11 cellular contexts compared by ENCODE assay signal in genomic region chr3:193563999-193564398, GRCh38. TPM values are rescaled to one million over a fixed set of nuclear protein-coding genes. Genes with fewer than 3 reads are reported as not detected.
DNase-seq lines count a peak whose midpoint lies in the region; ATAC-seq, FAIRE-seq and TF ChIP-seq lines count a peak whose summit lies in the region.
"Had no signal": no experiment of that assay in that cellular context is flagged by ENCODE, and none has a peak within 500 bp of the region (broad histone marks: within the 10 kb centered on the region; RNA-seq: fewer than 3 reads in every experiment).

No MANE protein-coding gene starts in this region.

- no peak for TF ChIP-seq CTCF in endothelial cell (IDR thresholded peaks at IDR 0.05; ENCODE audit: unreplicated experiment)

- POLR2A ChIA-PET in activated CD4-positive, alpha-beta T cell treated with anti-CD3 and anti-CD28 coated beads for 36 hours (lab: Charles Lee), result no interaction called here
- POLR2A ChIA-PET in activated CD4-positive, alpha-beta T cell treated with anti-CD3 and anti-CD28 coated beads, Interleukin-2, amount 10 ng/mL, durations not matched to agents 7 days and 5 days (lab: Charles Lee), result no interaction called here
- POLR2A ChIA-PET in naive thymus-derived CD4-positive, alpha-beta T cell (lab: Charles Lee), result no interaction called here

- no peak overlapping the region for H3K4me3 ChIP-seq in small intestine (ENCODE audit: low read depth in 1 of 2, low read length in 2 of 2)
- no peak overlapping the region for H3K4me3 ChIP-seq in naive thymus-derived CD4-positive, alpha-beta T cell (ENCODE audit: low read length)
- H3K4me3 ChIP-seq: skin epidermis had no signal

- no peaks in the 10 kb centered on the region for H3K27me3 Mint-ChIP-seq in activated CD4-positive, alpha-beta T cell treated with anti-CD3 and anti-CD28 coated beads for 36 hours
- H3K27me3 Mint-ChIP-seq in activated CD4-positive, alpha-beta T cell treated with anti-CD3 and anti-CD28 coated beads, Interleukin-2, amount 10 ng/mL, durations not matched to agents 7 days and 5 days, result peaks cover 1% of the 10 kb centered on the region
- peaks cover 1% of the 10 kb centered on the region for H3K27me3 Mint-ChIP-seq in endothelial cell (ENCODE audit: unreplicated experiment)
- no peaks in the 10 kb centered on the region for H3K27me3 Mint-ChIP-seq in naive thymus-derived CD4-positive, alpha-beta T cell

- no peaks in the 10 kb centered on the region for H3K9me3 Mint-ChIP-seq in activated CD4-positive, alpha-beta T cell treated with anti-CD3 and anti-CD28 coated beads for 36 hours (ENCODE audit: low read depth)
- no peaks in the 10 kb centered on the region for H3K9me3 Mint-ChIP-seq in activated CD4-positive, alpha-beta T cell treated with anti-CD3 and anti-CD28 coated beads, Interleukin-2, amount 10 ng/mL, durations not matched to agents 7 days and 5 days
- no peaks in the 10 kb centered on the region for H3K9me3 Mint-ChIP-seq in endothelial cell (ENCODE audit: unreplicated experiment)
- H3K9me3 Mint-ChIP-seq in naive thymus-derived CD4-positive, alpha-beta T cell, result no peaks in the 10 kb centered on the region
- H3K9me3 Mint-ChIP-seq: CD4-positive, CD25-positive, alpha-beta regulatory T cell; T-helper 1 cell treated with Interleukin-12 subunit alpha and Interleukin-12 subunit beta and Interleukin-4 antibody, amounts not matched to agents 30 μg/mL and 1 μg/mL, for 36 hours had no signal

- H3K4me1 Mint-ChIP-seq in activated CD4-positive, alpha-beta T cell treated with anti-CD3 and anti-CD28 coated beads for 36 hours, result no peaks in the 10 kb centered on the region
- no peaks in the 10 kb centered on the region for H3K4me1 Mint-ChIP-seq in activated CD4-positive, alpha-beta T cell treated with anti-CD3 and anti-CD28 coated beads, Interleukin-2, amount 10 ng/mL, durations not matched to agents 7 days and 5 days
- peaks cover 2% of the 10 kb centered on the region for H3K4me1 Mint-ChIP-seq in endothelial cell (ENCODE audit: unreplicated experiment)
- H3K4me1 Mint-ChIP-seq in naive thymus-derived CD4-positive, alpha-beta T cell, result no peaks in the 10 kb centered on the region
- H3K4me1 Mint-ChIP-seq: CD4-positive, CD25-positive, alpha-beta regulatory T cell had no signal

- 27 to 52% (median 30%) methylated on average over 1 of the region's 1 CpG for WGBS in small intestine, 3 donors

- H3K27me3 ChIP-seq in small intestine (ENCODE audit: control insufficient read depth in 2 of 2, insufficient read depth in 2 of 2, low read length in 2 of 2), result no peaks in the 10 kb centered on the region
- H3K27me3 ChIP-seq in naive thymus-derived CD4-positive, alpha-beta T cell (ENCODE audit: control insufficient read depth in 2 of 2, insufficient read depth in 2 of 2, low read length in 2 of 2), result no peaks in the 10 kb centered on the region

- DNase-seq in activated CD4-positive, alpha-beta T cell treated with anti-CD3 and anti-CD28 coated beads for 36 hours, result peak; percentile 18
- no peak for DNase-seq in activated CD4-positive, alpha-beta T cell treated with anti-CD3 and anti-CD28 coated beads, Interleukin-2, amount 10 ng/mL, durations not matched to agents 7 days and 5 days
- peak; percentile 20 for DNase-seq in NCI-H69 (lab: John Stamatoyannopoulos, UW)
- peak; percentile 21 for DNase-seq in endothelial cell (ENCODE audit: low spot score)
- peak; percentile 42 for DNase-seq in small intestine
- DNase-seq in naive thymus-derived CD4-positive, alpha-beta T cell, result no peak
- no peak for DNase-seq in activated effector memory CD4-positive, alpha-beta T cell treated with anti-CD3 and anti-CD28 coated beads, Interleukin-2, amount 50 U/mL, for 16 hours

- intact Hi-C loops in activated CD4-positive, alpha-beta T cell treated with anti-CD3 and anti-CD28 coated beads for 36 hours (cut with DNase I, micrococcal nuclease), result no loop called here
- intact Hi-C loops in naive thymus-derived CD4-positive, alpha-beta T cell (cut with micrococcal nuclease), result no loop called here

- FAIRE-seq in small intestine (lab: Jason Lieb, UNC), result no peak

- H3K4me3 Mint-ChIP-seq in activated CD4-positive, alpha-beta T cell treated with anti-CD3 and anti-CD28 coated beads for 36 hours, result no peak overlapping the region
- H3K4me3 Mint-ChIP-seq in activated CD4-positive, alpha-beta T cell treated with anti-CD3 and anti-CD28 coated beads, Interleukin-2, amount 10 ng/mL, durations not matched to agents 7 days and 5 days, result no peak overlapping the region
- H3K4me3 Mint-ChIP-seq in endothelial cell (ENCODE audit: unreplicated experiment), result no peak overlapping the region
- H3K4me3 Mint-ChIP-seq in naive thymus-derived CD4-positive, alpha-beta T cell, result no peak overlapping the region
- H3K4me3 Mint-ChIP-seq: CD4-positive, CD25-positive, alpha-beta regulatory T cell; T-helper 1 cell treated with Interleukin-12 subunit alpha and Interleukin-12 subunit beta and Interleukin-4 antibody, amounts not matched to agents 30 μg/mL and 1 μg/mL, for 36 hours had no signal

- no peaks in the 10 kb centered on the region for H3K36me3 Mint-ChIP-seq in activated CD4-positive, alpha-beta T cell treated with anti-CD3 and anti-CD28 coated beads for 36 hours (ENCODE audit: low read depth)
- no peaks in the 10 kb centered on the region for H3K36me3 Mint-ChIP-seq in activated CD4-positive, alpha-beta T cell treated with anti-CD3 and anti-CD28 coated beads, Interleukin-2, amount 10 ng/mL, durations not matched to agents 7 days and 5 days (ENCODE audit: low read depth)
- no peaks in the 10 kb centered on the region for H3K36me3 Mint-ChIP-seq in endothelial cell (ENCODE audit: low read depth, unreplicated experiment)
- H3K36me3 Mint-ChIP-seq in naive thymus-derived CD4-positive, alpha-beta T cell, result peaks cover 0 to 2% (median 0%) of the 10 kb centered on the region in 5 donors
- H3K36me3 Mint-ChIP-seq: CD4-positive, CD25-positive, alpha-beta regulatory T cell had no signal

- no peaks in the 10 kb centered on the region for H3K36me3 ChIP-seq in small intestine (ENCODE audit: control insufficient read depth in 2 of 2, insufficient read depth in 2 of 2, low read length in 2 of 2)
- no peaks in the 10 kb centered on the region for H3K36me3 ChIP-seq in naive thymus-derived CD4-positive, alpha-beta T cell (ENCODE audit: control insufficient read depth in 2 of 3, insufficient read depth in 3 of 3, low read length in 3 of 3)

- H3K4me1 ChIP-seq in small intestine (ENCODE audit: control insufficient read depth in 2 of 2, insufficient read depth in 1 of 2, low read depth in 1 of 2, low read length in 1 of 2), result no peaks in the 10 kb centered on the region
- H3K4me1 ChIP-seq in naive thymus-derived CD4-positive, alpha-beta T cell (ENCODE audit: control insufficient read depth in 2 of 2, insufficient read depth in 2 of 2, low read length in 2 of 2), result no peaks in the 10 kb centered on the region

- no peak for ATAC-seq in activated CD4-positive, alpha-beta T cell treated with anti-CD3 and anti-CD28 coated beads for 36 hours
- no peak for ATAC-seq in GM21360 (IDR thresholded peaks at IDR 0.05; ENCODE audit: unreplicated experiment)
- ATAC-seq in naive thymus-derived CD4-positive, alpha-beta T cell, result no peak

- no peaks in the 10 kb centered on the region for H3K9me3 ChIP-seq in small intestine (ENCODE audit: control insufficient read depth, low read depth)
- H3K9me3 ChIP-seq in naive thymus-derived CD4-positive, alpha-beta T cell (ENCODE audit: control insufficient read depth in 2 of 3, low read length in 3 of 3), result no peaks in the 10 kb centered on the region

- no peak overlapping the region for H3K27ac Mint-ChIP-seq in activated CD4-positive, alpha-beta T cell treated with anti-CD3 and anti-CD28 coated beads for 36 hours
- H3K27ac Mint-ChIP-seq in activated CD4-positive, alpha-beta T cell treated with anti-CD3 and anti-CD28 coated beads, Interleukin-2, amount 10 ng/mL, durations not matched to agents 7 days and 5 days, result no peak overlapping the region
- no peak overlapping the region for H3K27ac Mint-ChIP-seq in endothelial cell (ENCODE audit: unreplicated experiment)
- H3K27ac Mint-ChIP-seq in naive thymus-derived CD4-positive, alpha-beta T cell, result no peak overlapping the region
- H3K27ac Mint-ChIP-seq: CD4-positive, CD25-positive, alpha-beta regulatory T cell; T-helper 1 cell treated with Interleukin-12 subunit alpha and Interleukin-12 subunit beta and Interleukin-4 antibody, amounts not matched to agents 30 μg/mL and 1 μg/mL, for 36 hours had no signal

- H3K27ac ChIP-seq in small intestine (ENCODE audit: low read depth in 1 of 2, low read length in 1 of 2), result no peak overlapping the region
- H3K27ac ChIP-seq in naive thymus-derived CD4-positive, alpha-beta T cell (ENCODE audit: low read depth, low read length), result no peak overlapping the region
- H3K27ac ChIP-seq: skin epidermis had no signal

- CTCF ChIA-PET in activated CD4-positive, alpha-beta T cell treated with anti-CD3 and anti-CD28 coated beads for 36 hours (lab: Charles Lee), result interaction anchor here (1.0 kb wide), 1 partner anchor 9 kb away, joined by 3 read pairs; no protein-coding TSS in a partner anchor
- CTCF ChIA-PET in activated CD4-positive, alpha-beta T cell treated with anti-CD3 and anti-CD28 coated beads, Interleukin-2, amount 10 ng/mL, durations not matched to agents 7 days and 5 days (lab: Charles Lee), result no interaction called here
- CTCF ChIA-PET in naive thymus-derived CD4-positive, alpha-beta T cell (lab: Charles Lee), result no interaction called here

RNA-seq across cellular contexts. Expression of gene ATP13A4, which starts 9.3 kb away (rescaled TPM):
- total RNA-seq in activated CD4-positive, alpha-beta T cell treated with anti-CD3 and anti-CD28 coated beads for 36 hours, result 1 to 10 TPM; 1.1 to 3.3 TPM
- total RNA-seq in activated CD4-positive, alpha-beta T cell treated with anti-CD3 and anti-CD28 coated beads, Interleukin-2, amount 10 ng/mL, durations not matched to agents 7 days and 5 days, result 1 to 10 TPM; 1.1 to 1.6 TPM
- total RNA-seq in endothelial cell (ENCODE audit: unreplicated experiment), result 0.49 TPM
- under 1 TPM in 2 of 3 donors, not detected in 1; 0.22 to 0.24 TPM for polyA plus RNA-seq in small intestine
- total RNA-seq in naive thymus-derived CD4-positive, alpha-beta T cell, result 1 to 10 TPM in 4 of 5 experiments, under 1 TPM in 1; 0.78 to 3.3 (median 1.6) TPM
- under 1 TPM in 1 of 2 donors, not detected in 1; 0.12 TPM for polyA plus RNA-seq in naive thymus-derived CD4-positive, alpha-beta T cell
- polyA plus RNA-seq: CD4-positive, CD25-positive, alpha-beta regulatory T cell had no signal

RNA-seq across cellular contexts. Expression of gene OPA1, which starts 29.0 kb away (rescaled TPM):
- total RNA-seq in activated CD4-positive, alpha-beta T cell treated with anti-CD3 and anti-CD28 coated beads for 36 hours, result 100 to 1,000 TPM in 1 of 2 experiments, 10 to 100 TPM in 1; 94.9 to 115 TPM
- 10 to 100 TPM; 58.8 to 62.7 TPM for total RNA-seq in activated CD4-positive, alpha-beta T cell treated with anti-CD3 and anti-CD28 coated beads, Interleukin-2, amount 10 ng/mL, durations not matched to agents 7 days and 5 days
- 67.2 TPM for total RNA-seq in endothelial cell (ENCODE audit: unreplicated experiment)
- polyA plus RNA-seq in small intestine, result 10 to 100 TPM; 22.3 to 28.6 (median 27.5) TPM
- 10 to 100 TPM; 50.7 to 70.0 (median 59.4) TPM for total RNA-seq in naive thymus-derived CD4-positive, alpha-beta T cell
- 10 to 100 TPM; 22.9 to 25.8 TPM for polyA plus RNA-seq in naive thymus-derived CD4-positive, alpha-beta T cell

Comparison
In these comparisons a context has a peak if more than half of its experiments do, and no peak if none do; other contexts are left out.
1. DNase-seq: peak in activated CD4-positive, alpha-beta T cell treated with anti-CD3 and anti-CD28 coated beads for 36 hours (single experiment), NCI-H69 (single experiment), endothelial cell (single experiment) and small intestine (single experiment); none in activated CD4-positive, alpha-beta T cell treated with anti-CD3 and anti-CD28 coated beads, Interleukin-2, amount 10 ng/mL, durations not matched to agents 7 days and 5 days (single experiment), naive thymus-derived CD4-positive, alpha-beta T cell (0 of 9) and activated effector memory CD4-positive, alpha-beta T cell treated with anti-CD3 and anti-CD28 coated beads, Interleukin-2, amount 50 U/mL, for 16 hours (single experiment).